In genomic region chr9:90867101-90867500, GRCh38 we compare ENCODE assay signal across 34 cellular contexts.
"Had no signal": no experiment of that assay in that cellular context is flagged by ENCODE, and none has a peak within 500 bp of the region (broad histone marks: within the 10 kb centered on the region; RNA-seq: fewer than 3 reads in every experiment).

No MANE protein-coding gene starts in this region.

- H3K9me3 Mint-ChIP-seq: activated CD4-positive, alpha-beta memory T cell treated with anti-CD3 and anti-CD28 coated beads, Interleukin-2, amount 10 ng/mL, durations not matched to agents 7 days and 5 days; activated naive CD4-positive, alpha-beta T cell treated with anti-CD3 and anti-CD28 coated beads, Interleukin-2, amount 50 U/mL, for 24 hours; activated naive CD8-positive, alpha-beta T cell treated with anti-CD3 and anti-CD28 coated beads, Interleukin-2, amount 10 ng/mL, durations not matched to agents 7 days and 5 days; activated T-cell treated with anti-CD3 and anti-CD28 coated beads, Interleukin-2, amount 50 U/mL, for 24 hours; activated T-helper 2 cell treated with anti-CD3 and anti-CD28 coated beads, Interferon-gamma antibody, Interleukin-2, Interleukin-4, amounts not matched to agents 10 μg/mL and 5 μg/mL and 100 μg/mL, durations not matched to agents 14 hours and 24 hours and 36 hours had no signal

- ATAC-seq: body of pancreas, Right ventricle myocardium inferior, SK-N-SH treated with all-trans-retinoic acid at 6 μM for 48 hours had no signal

- H3K4me1 ChIP-seq: body of pancreas, breast epithelium had no signal

- H3K27me3 ChIP-seq: body of pancreas, breast epithelium, MG63 had no signal

- H3K9me3 ChIP-seq: body of pancreas, breast epithelium, MG63 had no signal

- H3K4me3 ChIP-seq: body of pancreas, breast epithelium, MG63, PC-9 had no signal

- H3K27ac ChIP-seq: body of pancreas, breast epithelium, PC-9, RWPE1, VCaP had no signal

- H3K36me3 Mint-ChIP-seq: activated naive CD4-positive, alpha-beta T cell treated with anti-CD3 and anti-CD28 coated beads, Interleukin-2, amount 50 U/mL, for 24 hours; activated naive CD8-positive, alpha-beta T cell treated with anti-CD3 and anti-CD28 coated beads, Interleukin-2, amount 10 ng/mL, durations not matched to agents 7 days and 5 days had no signal

- FAIRE-seq: astrocyte, RCC 7860 had no signal

- H3K4me3 Mint-ChIP-seq: activated CD4-positive, alpha-beta memory T cell treated with anti-CD3 and anti-CD28 coated beads, Interleukin-2, amount 10 ng/mL, durations not matched to agents 7 days and 5 days; activated naive CD4-positive, alpha-beta T cell treated with anti-CD3 and anti-CD28 coated beads, Interleukin-2, amount 50 U/mL, for 24 hours; activated naive CD8-positive, alpha-beta T cell treated with anti-CD3 and anti-CD28 coated beads, Interleukin-2, amount 10 ng/mL, durations not matched to agents 7 days and 5 days; activated T-cell treated with anti-CD3 and anti-CD28 coated beads, Interleukin-2, amount 50 U/mL, for 24 hours had no signal

- DNase-seq: activated CD4-positive, alpha-beta memory T cell treated with anti-CD3 and anti-CD28 coated beads, Interleukin-2, amount 10 ng/mL, durations not matched to agents 7 days and 5 days; activated CD4-positive, alpha-beta T cell treated with anti-CD3 and anti-CD28 coated beads for 1 hour; activated CD4-positive, alpha-beta T cell treated with anti-CD3 and anti-CD28 coated beads for 48 hours; activated CD4-positive, CD25-positive, alpha-beta regulatory T cell; activated gamma-delta T cell; activated naive CD4-positive, alpha-beta T cell treated with Interleukin-2 at 50 U/mL for 16 hours; activated naive CD8-positive, alpha-beta T cell treated with anti-CD3 and anti-CD28 coated beads, Interleukin-2, amount 10 ng/mL, durations not matched to agents 7 days and 5 days; activated T-cell treated with anti-CD3 and anti-CD28 coated beads, Interleukin-2, amount 50 U/mL, for 24 hours; amygdala; body of pancreas; Kasumi-1; KG1; MG63; NCI-H1048; NCI-H1105 treated with DMSO at 0.1 percent for 48 hours; NCI-H1436; NCI-H1694; NCI-H2029; NCI-H345; NCI-H524 treated with DMSO at 0.1 percent for 48 hours; PC-9; SIG-M5; T-helper 1 cell; T-helper 2 cell; T-helper 9 cell had no signal

- H3K4me2 ChIP-seq: PC-9 had no signal

- H2AFZ ChIP-seq: PC-9 had no signal

- H3K27ac Mint-ChIP-seq: activated CD4-positive, alpha-beta memory T cell treated with anti-CD3 and anti-CD28 coated beads, Interleukin-2, amount 10 ng/mL, durations not matched to agents 7 days and 5 days; activated naive CD4-positive, alpha-beta T cell treated with anti-CD3 and anti-CD28 coated beads, Interleukin-2, amount 50 U/mL, for 24 hours; activated naive CD8-positive, alpha-beta T cell treated with anti-CD3 and anti-CD28 coated beads, Interleukin-2, amount 10 ng/mL, durations not matched to agents 7 days and 5 days; activated T-cell treated with anti-CD3 and anti-CD28 coated beads, Interleukin-2, amount 50 U/mL, for 24 hours; activated T-helper 2 cell treated with anti-CD3 and anti-CD28 coated beads, Interferon-gamma antibody, Interleukin-2, Interleukin-4, amounts not matched to agents 10 μg/mL and 5 μg/mL and 100 μg/mL, durations not matched to agents 14 hours and 24 hours and 36 hours had no signal

- H3K27me3 Mint-ChIP-seq: activated naive CD4-positive, alpha-beta T cell treated with anti-CD3 and anti-CD28 coated beads, Interleukin-2, amount 50 U/mL, for 24 hours had no signal

- H3K36me3 ChIP-seq: breast epithelium, MG63 had no signal
